26 cellular contexts compared by ENCODE assay signal in the genomic region with DNA sequence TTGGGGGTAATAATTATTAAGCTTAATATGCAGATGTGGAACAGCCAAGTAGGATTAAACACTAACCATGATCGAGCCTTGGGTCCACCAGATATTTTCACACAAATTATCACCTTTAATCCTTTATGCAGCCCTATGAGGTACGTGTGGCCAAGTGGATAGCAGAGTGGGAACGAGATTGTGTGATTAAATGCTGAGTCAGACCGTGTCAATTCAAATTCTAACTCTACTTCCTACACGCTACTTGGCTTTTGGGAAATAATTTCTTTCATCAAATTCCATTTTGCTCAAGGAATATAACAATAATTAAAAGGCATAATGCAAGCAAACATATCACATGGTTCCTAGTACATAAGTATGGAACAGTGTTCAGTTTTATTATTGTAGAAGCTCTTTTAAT.
DNase-seq lines count a peak whose midpoint lies in the region; ATAC-seq, FAIRE-seq and TF ChIP-seq lines count a peak whose summit lies in the region.
"Had no signal": no experiment of that assay in that cellular context is flagged by ENCODE, and none has a peak within 500 bp of the region (broad histone marks: within the 10 kb centered on the region; RNA-seq: fewer than 3 reads in every experiment).

No MANE protein-coding gene starts in this region.

- no peak overlapping the region for H3K4me3 ChIP-seq in HepG2 (replicated peaks in 1 of 3; ENCODE audit: insufficient read depth in 1 of 3, low read depth in 2 of 3, low read length in 3 of 3)
- H3K4me3 ChIP-seq in right lobe of liver = no peak overlapping the region
- H3K4me3 ChIP-seq in IMR-90 (ENCODE audit: insufficient read depth, low read depth, low read length) = no peak overlapping the region
- H3K4me3 ChIP-seq in H1 (ENCODE audit: extremely low read depth in 1 of 4, insufficient read depth in 2 of 4, low read depth in 3 of 4, low read length in 4 of 4) = no peak overlapping the region
- H3K4me3 ChIP-seq: BLaER1 had no signal

- H2BK120ac ChIP-seq in IMR-90 (ENCODE audit: low read depth, low read length) (no peak overlapping the region), H1 (replicated peaks; ENCODE audit: low read depth, low read length) (no peak overlapping the region)

- intact Hi-C loops in HepG2 (cut with micrococcal nuclease; ENCODE audit: unreplicated experiment) = no loop called here
- intact Hi-C loops in right lobe of liver (cut with DNase I) = no loop called here
- intact Hi-C loops in IMR-90 (cut with micrococcal nuclease) = no loop called here

- H4K5ac ChIP-seq in IMR-90 (ENCODE audit: low read depth, low read length) (no peak overlapping the region), H1 (ENCODE audit: insufficient read length, low read depth, low read length) (no peak overlapping the region)

- no TSS peak for BruUV-seq in HepG2 (replicated peaks; lab: Mats Ljungman, UMichigan)
- no TSS peak for BruUV-seq in IMR-90 (replicated peaks; lab: Mats Ljungman, UMichigan)

- FAIRE-seq in HepG2 (lab: Jason Lieb, UNC) (no peak), H1 (lab: Jason Lieb, UNC) (peak; percentile 24)
- FAIRE-seq: GM12892, GM18507 had no signal

- ATAC-seq in HepG2 = no peak
- ATAC-seq in right lobe of liver = no peak
- ATAC-seq in IMR-90 (ENCODE audit: low read depth) = no peak
- no peak for ATAC-seq in HG02763 (IDR thresholded peaks at IDR 0.05; ENCODE audit: unreplicated experiment)

- in situ Hi-C loops in HepG2 (cut with HindIII; ENCODE audit: extremely low pct_ligation_motif_present, low pct_unique_long_range_greater_than_20kb) (no loop called here), IMR-90 (cut with MboI; ENCODE audit: low sequenced_read_pairs) (no loop called here)

- H3K27ac ChIP-seq in HepG2 (ENCODE audit: extremely low read length, insufficient read depth, low read length) (no peak overlapping the region), right lobe of liver (no peak overlapping the region), IMR-90 (ENCODE audit: insufficient read depth, low read length) (no peak overlapping the region), VCaP (peak overlapping the region; percentile 68; the same call in 1 of the 2 replicates), H1 (ENCODE audit: low read depth, low read length) (no peak overlapping the region)
- H3K27ac ChIP-seq: 22Rv1, BLaER1 had no signal

- TF ChIP-seq RAD21 in HepG2 (CRISPR knock-in tag; IDR thresholded peaks at IDR 0.05) (no peak), IMR-90 (IDR thresholded peaks at IDR 0.05; ENCODE audit: low read length) (no peak), H1 (IDR thresholded peaks at IDR 0.05 in 1 of 2, conservative IDR thresholded peaks at IDR 0.05 in 1 of 2; ENCODE audit: low read depth in 2 of 2, low read length in 2 of 2) (no peak)

- no peak overlapping the region for H2AK9ac ChIP-seq in IMR-90 (replicated peaks; ENCODE audit: low read depth, low read length, poor library complexity)

- TF ChIP-seq CTCF in HepG2 (CRISPR knock-in tag; IDR thresholded peaks at IDR 0.05) = no peak
- TF ChIP-seq CTCF in right lobe of liver (IDR thresholded peaks at IDR 0.05) = no peak
- no peak for TF ChIP-seq CTCF in IMR-90 (conservative IDR thresholded peaks at IDR 0.05; ENCODE audit: low read depth, low read length)
- TF ChIP-seq CTCF in VCaP (conservative IDR thresholded peaks at IDR 0.05) = no peak
- no peak for TF ChIP-seq CTCF in H1 (IDR thresholded peaks at IDR 0.05; ENCODE audit: control extremely low read depth in 1 of 3, insufficient read depth in 1 of 3, low read depth in 1 of 3, low read length in 3 of 3)

- H2BK20ac ChIP-seq in IMR-90 (ENCODE audit: low read depth, low read length) = no peak overlapping the region
- no peak overlapping the region for H2BK20ac ChIP-seq in H1 (ENCODE audit: low read length)

- no peaks in the 10 kb centered on the region for H3K4me1 ChIP-seq in HepG2 (ENCODE audit: insufficient read depth, low read length)
- peaks cover 0 to 22% (median 3%) of the 10 kb centered on the region in 4 donors for H3K4me1 ChIP-seq in right lobe of liver
- no peaks in the 10 kb centered on the region for H3K4me1 ChIP-seq in IMR-90 (ENCODE audit: control insufficient read depth, insufficient read depth, low read length)
- no peaks in the 10 kb centered on the region; a peak in 1 of 7 replicates for H3K4me1 ChIP-seq in H1 (replicated peaks in 1 of 4; ENCODE audit: control insufficient read depth in 3 of 4, insufficient read depth in 4 of 4, low read length in 3 of 4)
- H3K4me1 ChIP-seq: BLaER1 had no signal

- no peak for TF ChIP-seq POLR2A in HepG2 (IDR thresholded peaks at IDR 0.05; ENCODE audit: insufficient read depth in 1 of 2, low read depth in 2 of 2, low read length in 2 of 2)
- no peak for TF ChIP-seq POLR2A in right lobe of liver (IDR thresholded peaks at IDR 0.05)
- no peak for TF ChIP-seq POLR2A in IMR-90 (IDR thresholded peaks at IDR 0.05; ENCODE audit: low read depth, low read length)
- no peak for TF ChIP-seq POLR2A in H1 (IDR thresholded peaks at IDR 0.05; ENCODE audit: control extremely low read depth in 1 of 2, low read depth in 2 of 2, low read length in 2 of 2)

- no peaks in the 10 kb centered on the region for H3K23me2 ChIP-seq in H1 (ENCODE audit: low read depth, low read length)

- no peak overlapping the region for H4K8ac ChIP-seq in IMR-90 (ENCODE audit: low read depth in 2 of 2, low read length in 2 of 2)
- H4K8ac ChIP-seq in H1 (ENCODE audit: extremely low read depth, insufficient read depth, low read length) = no peak overlapping the region

- H4K91ac ChIP-seq in IMR-90 (ENCODE audit: insufficient read depth, low read depth, low read length) = no peak overlapping the region
- no peak overlapping the region for H4K91ac ChIP-seq in H1 (replicated peaks; ENCODE audit: insufficient read length, low read length)

- H3K4ac ChIP-seq in IMR-90 (ENCODE audit: low read depth, low read length) (no peak overlapping the region), H1 (replicated peaks; ENCODE audit: insufficient read length, low read depth, low read length) (no peak overlapping the region)

- no peaks in the 10 kb centered on the region for H3K36me3 ChIP-seq in HepG2 (replicated peaks in 1 of 2; ENCODE audit: control insufficient read depth in 1 of 2, insufficient read depth in 2 of 2, low read length in 2 of 2)
- no peaks in the 10 kb centered on the region for H3K36me3 ChIP-seq in right lobe of liver
- no peaks in the 10 kb centered on the region for H3K36me3 ChIP-seq in IMR-90 (ENCODE audit: control insufficient read depth, insufficient read depth, low read length)
- no peaks in the 10 kb centered on the region for H3K36me3 ChIP-seq in H1 (ENCODE audit: control insufficient read depth in 2 of 4, insufficient read depth in 4 of 4, low read length in 3 of 4)
- H3K36me3 ChIP-seq: BE2C, BLaER1 had no signal

- no peak overlapping the region for H3K14ac ChIP-seq in IMR-90 (replicated peaks; ENCODE audit: low read depth, low read length)
- H3K14ac ChIP-seq in H1 (ENCODE audit: insufficient read length) = no peak overlapping the region

- H3K9ac ChIP-seq in HepG2 (ENCODE audit: insufficient read depth, low read depth, low read length) (no peak overlapping the region), IMR-90 (ENCODE audit: low read depth, low read length) (no peak overlapping the region), H1 (replicated peaks in 1 of 4; ENCODE audit: extremely low read depth in 1 of 4, low read depth in 3 of 4, low read length in 3 of 4) (no peak overlapping the region)
- H3K9ac ChIP-seq: BLaER1 had no signal

- H3K9me1 ChIP-seq in IMR-90 (ENCODE audit: insufficient read depth, low read length) = no peaks in the 10 kb centered on the region

- TF ChIP-seq EP300 in HepG2 (IDR thresholded peaks at IDR 0.05; ENCODE audit: low read depth in 2 of 2, low read length in 2 of 2) (no peak), HepG2 (CRISPR knock-in tag; IDR thresholded peaks at IDR 0.05; ENCODE audit: borderline replicate concordance) (no peak), H1 (IDR thresholded peaks at IDR 0.05; ENCODE audit: borderline replicate concordance in 1 of 2, low read depth in 2 of 2, low read length in 2 of 2) (no peak)

- no peak for DNase-seq in HepG2 (ENCODE audit: low spot score)
- DNase-seq in right lobe of liver = no peak
- DNase-seq in IMR-90 = no peak
- DNase-seq in H1 (ENCODE audit: low read depth in 1 of 2, low spot score in 2 of 2) = no peak
- no peak for DNase-seq in GM03348 (ENCODE audit: low spot score)
- no peak for DNase-seq in NCI-H345 treated with DMSO at 0.1 percent for 48 hours (lab: John Stamatoyannopoulos, UW; ENCODE audit: unreplicated experiment)
- DNase-seq: ACHN; BE2C; C1 segment of cervical spinal cord; CD4-positive, alpha-beta memory T cell; CD4-positive, CD25-positive, alpha-beta regulatory T cell; CD8-positive, alpha-beta memory T cell; COR-L47; DMS 273 treated with DMSO at 0.1 percent for 48 hours; DMS153; DMS53; DMS79; DND-41; EL; GDM1 had no signal

- no peaks in the 10 kb centered on the region for H3K27me3 ChIP-seq in HepG2 (ENCODE audit: control insufficient read depth in 1 of 2, insufficient read depth in 2 of 2, low read length in 2 of 2)
- no peaks in the 10 kb centered on the region for H3K27me3 ChIP-seq in right lobe of liver
- H3K27me3 ChIP-seq in IMR-90 (ENCODE audit: control insufficient read depth, insufficient read depth, low read length) = no peaks in the 10 kb centered on the region
- H3K27me3 ChIP-seq in H1 (replicated peaks in 1 of 4; ENCODE audit: control insufficient read depth in 3 of 4, extremely low read depth in 1 of 4, insufficient read depth in 3 of 4, low read length in 3 of 4) = no peaks in the 10 kb centered on the region
- H3K27me3 ChIP-seq: BE2C, BLaER1 had no signal

- H4K20me1 ChIP-seq in HepG2 (ENCODE audit: insufficient read depth, low read length) (no peaks in the 10 kb centered on the region), IMR-90 (ENCODE audit: insufficient read depth, low read length) (no peaks in the 10 kb centered on the region), H1 (replicated peaks in 1 of 2; ENCODE audit: control insufficient read depth in 1 of 2, insufficient read depth in 2 of 2, low read length in 2 of 2) (no peaks in the 10 kb centered on the region)
- H4K20me1 ChIP-seq: BLaER1 had no signal

- H2BK15ac ChIP-seq in IMR-90 (ENCODE audit: low read depth, low read length) = no peak overlapping the region
- H2BK15ac ChIP-seq in H1 (ENCODE audit: low read length) = no peak overlapping the region

- H3K9me3 ChIP-seq in HepG2 (ENCODE audit: low read length) (peaks cover 98% of the 10 kb centered on the region), right lobe of liver (no peaks in the 10 kb centered on the region), IMR-90 (ENCODE audit: control insufficient read depth, insufficient read depth, low read length) (peaks cover 13% of the 10 kb centered on the region; the same call in 1 of the 2 replicates), H1 (ENCODE audit: insufficient read depth in 2 of 2, low read depth in 1 of 2, low read length in 1 of 2) (no peaks in the 10 kb centered on the region)
- H3K9me3 ChIP-seq: BE2C, BLaER1 had no signal

- no peak overlapping the region for H2AFZ ChIP-seq in HepG2 (ENCODE audit: low read length)
- no peak overlapping the region for H2AFZ ChIP-seq in IMR-90 (replicated peaks; ENCODE audit: low read length, poor library complexity)
- no peak overlapping the region for H2AFZ ChIP-seq in H1 (ENCODE audit: low read length)

- POLR2A ChIA-PET in HepG2 (lab: Yijun Ruan, JAX) = no interaction called here
- POLR2A ChIA-PET in IMR-90 (lab: Charles Lee; ENCODE audit: unreplicated experiment) = no interaction called here
- POLR2A ChIA-PET in H1 (lab: Charles Lee; ENCODE audit: partially characterized antibody) = no interaction called here

- no peak overlapping the region for H2BK12ac ChIP-seq in H1 (ENCODE audit: low read depth, low read length)

- dilution Hi-C loops in IMR-90 (cut with HindIII; ENCODE audit: low sequenced_read_pairs, unreplicated experiment) = no loop called here

- H2AK5ac ChIP-seq in IMR-90 (ENCODE audit: low read depth, low read length) (no peak overlapping the region), H1 (ENCODE audit: low read depth, low read length) (no peak overlapping the region)

- WGBS in HepG2 (ENCODE audit: low lambda C conversion rate) = 25% methylated on average over 5 of the region's 5 CpGs
- WGBS in right lobe of liver (ENCODE audit: insufficient coverage, low coverage, low lambda C conversion rate, missing lambda C conversion rate) = 76% methylated on average over 5 of the region's 5 CpGs
- no CpG with 5 or more reads among the region's 5 CpGs for WGBS in IMR-90 (ENCODE audit: extremely low coverage in 2 of 2, insufficient read length in 1 of 2), 2 experiments
- 90% methylated on average over 5 of the region's 5 CpGs; no CpG with 5 or more reads in 1 of the 2 experiments for WGBS in H1 (ENCODE audit: extremely low coverage in 1 of 2, insufficient coverage in 1 of 2, insufficient read length in 1 of 2, insufficient replicate concordance in 2 of 2, low coverage in 1 of 2, low lambda C conversion rate in 2 of 2, missing lambda C conversion rate in 1 of 2), 2 experiments

- H3K56ac ChIP-seq in IMR-90 (ENCODE audit: extremely low read depth, insufficient read depth, low read length) (no peak overlapping the region), H1 (replicated peaks; ENCODE audit: insufficient read length, low read depth, low read length) (no peak overlapping the region)

- H3K23ac ChIP-seq in IMR-90 (ENCODE audit: low read depth, low read length) = no peak overlapping the region
- no peak overlapping the region for H3K23ac ChIP-seq in H1 (ENCODE audit: insufficient read length)

- CTCF ChIA-PET in HepG2 (lab: Yijun Ruan, JAX; ENCODE audit: low intra/inter-chr PET ratio, low total read pairs) = no interaction called here
- CTCF ChIA-PET in IMR-90 (lab: Yijun Ruan, JAX) = no interaction called here
- CTCF ChIA-PET in H1 (lab: Charles Lee; ENCODE audit: partially characterized antibody) = no interaction called here

- H3K79me2 ChIP-seq in HepG2 (ENCODE audit: insufficient read depth, low read length) (no peaks in the 10 kb centered on the region), H1 (ENCODE audit: control insufficient read depth in 1 of 2, insufficient read depth in 2 of 2, low read length in 2 of 2) (no peaks in the 10 kb centered on the region)

- H2BK5ac ChIP-seq in IMR-90 (ENCODE audit: low read depth, low read length, poor library complexity, severe bottlenecking) (no peak overlapping the region), H1 (ENCODE audit: low read depth, low read length) (no peak overlapping the region)

- H3K4me2 ChIP-seq in HepG2 (ENCODE audit: low read depth, low read length) (no peak overlapping the region), IMR-90 (ENCODE audit: low read depth, low read length) (no peak overlapping the region), H1 (ENCODE audit: insufficient read depth in 1 of 2, low read depth in 2 of 2, low read length in 2 of 2) (no peak overlapping the region)
- H3K4me2 ChIP-seq: BLaER1 had no signal

- H3K79me1 ChIP-seq in IMR-90 (ENCODE audit: low read depth in 1 of 2, low read length in 2 of 2) = no peaks in the 10 kb centered on the region
- no peaks in the 10 kb centered on the region for H3K79me1 ChIP-seq in H1 (ENCODE audit: low read depth, low read length)

- H3K18ac ChIP-seq in IMR-90 (ENCODE audit: low read depth, low read length) (no peak overlapping the region), H1 (ENCODE audit: extremely low read depth, low read length) (no peak overlapping the region)
